8 cellular contexts compared by ENCODE assay signal in genomic region chr11:128469220-128469619, GRCh38.
A peak's percentile ranks its signal among the peaks of the same experiment; 100 is the strongest.
DNase-seq lines count a peak whose midpoint lies in the region; ATAC-seq and TF ChIP-seq lines count a peak whose summit lies in the region.

No MANE protein-coding gene starts in this region.

- H3K4me3 ChIP-seq in lower lobe of right lung, result no peak overlapping the region

- H3K27me3 ChIP-seq in lower lobe of right lung (ENCODE audit: low read depth) (no peaks in the 10 kb centered on the region), H9 (ENCODE audit: insufficient read depth, low read length) (no peaks in the 10 kb centered on the region)

- no peak overlapping the region for H4K91ac ChIP-seq in H9 (ENCODE audit: insufficient read length, low read depth, low read length)

- peaks cover 3% of the 10 kb centered on the region for H3K79me1 ChIP-seq in H9 (ENCODE audit: insufficient read depth, low read depth, low read length, poor library complexity, severe bottlenecking)

- WGBS in H9 (ENCODE audit: extremely low coverage, insufficient read length, low lambda C conversion rate), result no CpG with 5 or more reads among the region's 4 CpGs

- no peaks in the 10 kb centered on the region for H3K23me2 ChIP-seq in H9 (ENCODE audit: insufficient read length, low read depth, low read length, poor library complexity, severe bottlenecking)

- no peak overlapping the region for H2BK15ac ChIP-seq in H9 (ENCODE audit: low read depth, low read length)

- H4K5ac ChIP-seq in H9 (ENCODE audit: insufficient read length, low read depth, low read length), result no peak overlapping the region

- H3K36me3 Mint-ChIP-seq in H9 (ENCODE audit: insufficient read depth in 1 of 3, low read depth in 3 of 3), result peaks cover 0 to 13% (median 0%) of the 10 kb centered on the region in 3 experiments; a peak in 3 of 7 replicates

- H3K14ac ChIP-seq in H9 (ENCODE audit: insufficient read depth, low read length), result no peak overlapping the region; the same call in 1 of the 2 replicates

- H2AK5ac ChIP-seq in H9 (ENCODE audit: insufficient read length, low read length), result no peak overlapping the region

- no peak overlapping the region for H2BK12ac ChIP-seq in H9 (ENCODE audit: insufficient read length, low read depth, low read length)

- H3K4me3 Mint-ChIP-seq in H9, result no peak overlapping the region

- H3K4me1 ChIP-seq in lower lobe of right lung (peaks cover 97% of the 10 kb centered on the region), H9 (ENCODE audit: insufficient read depth, low read length) (no peaks in the 10 kb centered on the region)

- peaks cover 5 to 12% of the 10 kb centered on the region in 2 experiments for H3K4me1 Mint-ChIP-seq in H9

- intact Hi-C loops in lower lobe of right lung (cut with DNase I), result loop anchor here (10.0 kb wide), 1 partner anchor 46 kb away; no protein-coding TSS in a partner anchor

- H2BK20ac ChIP-seq in H9 (ENCODE audit: low read depth, low read length, poor library complexity, severe bottlenecking), result no peak overlapping the region

- no peaks in the 10 kb centered on the region for H3K27me3 Mint-ChIP-seq in H9 (ENCODE audit: low read depth)

- DNase-seq in GM13977 (ENCODE audit: low spot score), result peak; percentile 61
- DNase-seq in lower lobe of right lung, result no peak
- no peak for DNase-seq in NCI-H2227 treated with DMSO at 0.1 percent for 48 hours (lab: John Stamatoyannopoulos, UW)
- DNase-seq in H9, result no peak
- DNase-seq in NCI-H2227 (lab: John Stamatoyannopoulos, UW; ENCODE audit: unreplicated experiment), result no peak
- no peak for DNase-seq in HEK293T (ENCODE audit: extremely low spot score)

- no peak overlapping the region for H2AFZ ChIP-seq in H9 (ENCODE audit: low read length)

- no peaks in the 10 kb centered on the region for H4K20me1 ChIP-seq in H9 (ENCODE audit: control insufficient read depth, insufficient read depth, insufficient read length)

- no peak overlapping the region for H2BK5ac ChIP-seq in H9 (ENCODE audit: insufficient read length, low read length)

- H3T11ph ChIP-seq in H9 (ENCODE audit: low read length), result no peak overlapping the region

- H3K9me3 ChIP-seq in lower lobe of right lung (no peaks in the 10 kb centered on the region), H9 (ENCODE audit: control insufficient read depth, low read depth, low read length) (no peaks in the 10 kb centered on the region)

- H3K18ac ChIP-seq in H9 (ENCODE audit: insufficient read length, low read depth, low read length), result no peak overlapping the region

- H4K8ac ChIP-seq in H9 (replicated peaks; ENCODE audit: insufficient read length, low read depth, low read length), result no peak overlapping the region

- H3K9ac ChIP-seq in H9 (ENCODE audit: extremely low read depth, insufficient read length, low read length), result no peak overlapping the region

- H3K9me3 Mint-ChIP-seq in H9, result no peaks in the 10 kb centered on the region

- H3K36me3 ChIP-seq in lower lobe of right lung, result peaks cover 72% of the 10 kb centered on the region

- TF ChIP-seq CTCF in GM13977 (IDR thresholded peaks at IDR 0.05; ENCODE audit: extremely low read depth, insufficient read depth, missing control alignments), result no peak
- no peak for TF ChIP-seq CTCF in lower lobe of right lung (IDR thresholded peaks at IDR 0.05)
- TF ChIP-seq CTCF in H9 (conservative IDR thresholded peaks at IDR 0.05), result no peak

- peak; percentile 43 for ATAC-seq in GM21360 (IDR thresholded peaks at IDR 0.05; ENCODE audit: unreplicated experiment)
- ATAC-seq in HG03521 (IDR thresholded peaks at IDR 0.05; ENCODE audit: unreplicated experiment), result peak; percentile 48
- no peak for ATAC-seq in lower lobe of right lung

- H2BK120ac ChIP-seq in H9 (ENCODE audit: low read depth, low read length, poor library complexity, severe bottlenecking), result no peak overlapping the region

- peak overlapping the region in 1 of 3 experiments; percentile 16; a peak in 1 of 7 replicates for H3K27ac Mint-ChIP-seq in H9

- no peak overlapping the region for H3K4me2 ChIP-seq in H9 (ENCODE audit: insufficient read depth, insufficient read length, low read length)

- H3K27ac ChIP-seq in lower lobe of right lung, result peak overlapping the region; percentile 15
- no peak overlapping the region for H3K27ac ChIP-seq in H9 (ENCODE audit: insufficient read length, low read depth, low read length)

- H3K56ac ChIP-seq in H9 (ENCODE audit: insufficient read length, low read depth, low read length), result no peak overlapping the region

- POLR2A ChIA-PET in HEK293T (lab: Yijun Ruan, JAX), result no interaction called here

- H3K79me2 ChIP-seq in H9 (ENCODE audit: insufficient read depth, low read length), result no peaks in the 10 kb centered on the region

- CTCF ChIA-PET in HEK293T (lab: Yijun Ruan, JAX), result no interaction called here

- in situ Hi-C loops in GM13977 (cut with MboI; ENCODE audit: low pct_unique_long_range_greater_than_20kb, low sequenced_read_pairs, unreplicated experiment), result loop anchor here (25.0 kb wide), 1 partner anchor 182 kb away; no protein-coding TSS in a partner anchor

- no peak overlapping the region for H3K4ac ChIP-seq in H9 (ENCODE audit: low read depth, low read length)

- H3K23ac ChIP-seq in H9 (ENCODE audit: insufficient read length, low read depth, low read length), result no peak overlapping the region

TF ChIP-seq in HEK293T, 16 proteins besides CTCF, POLR2A, EP300 and RAD21:
- no peak for TF ChIP-seq ELF4 (IDR thresholded peaks at IDR 0.05)
- TF ChIP-seq SP1 (IDR thresholded peaks at IDR 0.05), result no peak
- TF ChIP-seq FOXM1 (IDR thresholded peaks at IDR 0.05; ENCODE audit: borderline replicate concordance), result no peak
- no peak for TF ChIP-seq TARDBP (IDR thresholded peaks at IDR 0.05)
- no peak for TF ChIP-seq FOXA1 (IDR thresholded peaks at IDR 0.05)
- no peak for TF ChIP-seq ZNF384 (IDR thresholded peaks at IDR 0.05)
- no peak for TF ChIP-seq SUZ12 (IDR thresholded peaks at IDR 0.05)
- TF ChIP-seq NFRKB (IDR thresholded peaks at IDR 0.05), result no peak
- TF ChIP-seq CTBP1 (IDR thresholded peaks at IDR 0.05; ENCODE audit: borderline replicate concordance), result no peak
- no peak for TF ChIP-seq PKNOX1 (IDR thresholded peaks at IDR 0.05)
- TF ChIP-seq HDGF (IDR thresholded peaks at IDR 0.05; ENCODE audit: borderline replicate concordance), result no peak
- TF ChIP-seq LEF1 (IDR thresholded peaks at IDR 0.05; ENCODE audit: borderline replicate concordance), result no peak
TF ChIP-seq in HEK293T: peak in this region for 0.

Comparison
In these comparisons a context has a peak if more than half of its experiments do, and no peak if none do; other contexts are left out.
1. ATAC-seq: peak in GM21360 (single experiment) and HG03521 (single experiment); none in lower lobe of right lung (0 of 2).